In the genomic region with DNA sequence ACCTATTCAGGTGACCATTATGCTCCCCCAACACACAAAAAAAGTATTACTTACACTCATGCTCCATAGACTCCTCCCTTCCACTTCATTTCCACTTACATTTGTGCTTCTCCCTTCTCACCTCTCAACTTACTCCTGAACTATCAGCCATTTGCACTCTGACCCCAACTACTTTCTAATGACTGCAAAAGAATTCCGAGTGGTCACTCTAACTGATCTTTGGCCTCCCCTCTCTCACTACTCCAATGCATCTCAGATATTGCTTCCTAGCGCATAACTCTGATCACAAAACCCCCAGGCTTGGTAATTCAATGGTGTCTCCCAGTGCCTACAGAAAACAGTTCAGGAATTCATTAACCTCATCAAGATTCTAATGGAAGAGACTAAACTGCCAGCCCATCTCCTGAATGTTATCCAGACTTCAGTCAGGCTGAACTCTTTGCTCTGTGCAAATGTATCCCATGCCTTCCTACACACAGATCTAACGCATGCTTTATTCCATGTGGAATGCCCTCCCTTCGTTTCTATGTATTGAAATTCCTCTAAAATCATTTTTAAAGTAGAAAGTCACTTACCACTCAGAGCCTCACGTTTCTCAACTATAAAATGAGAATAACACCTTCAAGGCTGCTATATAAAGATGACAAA, we compare ENCODE assay signal across 20 cellular contexts.
"Had no signal": no experiment of that assay in that cellular context is flagged by ENCODE, and none has a peak within 500 bp of the region (broad histone marks: within the 10 kb centered on the region; RNA-seq: fewer than 3 reads in every experiment).

No MANE protein-coding gene starts in this region.

- H3K9me3 ChIP-seq: colonic mucosa, psoas muscle, stomach, thoracic aorta had no signal

- H3K27ac Mint-ChIP-seq: stimulated activated naive B cell treated with anti-CD40 and anti-IgM and Interleukin-4, amounts not matched to agents 10 μg/mL and 1 μg/mL and 100 μg/mL, for 72 hours had no signal

- H3K27ac ChIP-seq: colonic mucosa, foreskin keratinocyte, parathyroid adenoma, psoas muscle, stomach, thoracic aorta, transverse colon had no signal

- H3K27me3 Mint-ChIP-seq: stimulated activated naive B cell treated with anti-CD40 and anti-IgM and Interleukin-4, amounts not matched to agents 10 μg/mL and 1 μg/mL and 100 μg/mL, for 72 hours had no signal

- H3K27me3 ChIP-seq: colonic mucosa, foreskin keratinocyte, stomach, transverse colon had no signal

- H3K36me3 ChIP-seq: colonic mucosa, stomach, thoracic aorta, transverse colon had no signal

- H3K36me3 Mint-ChIP-seq: natural killer cell had no signal

- FAIRE-seq: endothelial cell of umbilical vein, kidney had no signal

- H3K4me1 ChIP-seq: colonic mucosa, psoas muscle had no signal

- DNase-seq: colonic mucosa; dermis blood vessel endothelial cell; erythroblast; foreskin keratinocyte; kidney; left cardiac atrium; natural killer cell; occipital lobe; psoas muscle; retina; stimulated activated CD4-positive, alpha-beta T cell treated with anti-CD3 and anti-CD28 coated beads, Interleukin-2, amount 100 ng/mL, for 24 hours; stimulated activated CD4-positive, alpha-beta T cell treated with anti-CD3 and anti-CD28 coated beads, Interleukin-4, amount 100 ng/mL, for 4 hours; stimulated activated naive B cell treated with anti-CD40 and anti-IgM and Interleukin-4, amounts not matched to agents 10 μg/mL and 1 μg/mL and 100 μg/mL, for 72 hours; stomach; substantia nigra; transverse colon had no signal

- H3K4me3 Mint-ChIP-seq: natural killer cell; stimulated activated naive B cell treated with anti-CD40 and anti-IgM and Interleukin-4, amounts not matched to agents 10 μg/mL and 1 μg/mL and 100 μg/mL, for 72 hours had no signal

- H3K9ac ChIP-seq: parathyroid adenoma had no signal

- H2AFZ ChIP-seq: parathyroid adenoma had no signal

- H3K4me3 ChIP-seq: colonic mucosa, psoas muscle, stomach, thoracic aorta, transverse colon had no signal

- ATAC-seq: foreskin keratinocyte; left cardiac atrium; natural killer cell; psoas muscle; sciatic nerve; stimulated activated naive B cell treated with anti-CD40 and anti-IgM and Interleukin-4, amounts not matched to agents 10 μg/mL and 1 μg/mL and 100 μg/mL, for 72 hours had no signal
